19 cellular contexts compared by ENCODE assay signal in the genomic region with DNA sequence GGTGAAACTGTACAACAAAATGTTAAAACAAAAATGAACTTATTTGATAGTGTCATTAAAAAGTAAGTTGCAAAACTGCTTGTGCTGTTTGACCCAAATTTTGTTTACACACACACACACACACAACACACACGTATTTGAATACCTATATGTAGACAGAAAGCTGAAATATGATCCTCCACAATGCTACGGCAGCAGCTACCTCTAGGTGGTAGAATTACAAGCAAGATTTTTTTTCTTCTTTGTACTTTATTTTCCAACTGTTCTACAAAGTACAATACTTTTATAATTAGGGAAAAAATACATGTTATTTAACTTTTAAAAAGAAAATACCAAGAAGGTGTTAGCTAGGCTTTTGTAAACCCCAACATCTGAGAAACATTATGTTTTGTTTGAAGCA. TPM values are rescaled to one million over a fixed set of nuclear protein-coding genes. Genes with fewer than 3 reads are reported as not detected.
DNase-seq lines count a peak whose midpoint lies in the region; ATAC-seq, FAIRE-seq and TF ChIP-seq lines count a peak whose summit lies in the region.
"Had no signal": no experiment of that assay in that cellular context is flagged by ENCODE, and none has a peak within 500 bp of the region (broad histone marks: within the 10 kb centered on the region; RNA-seq: fewer than 3 reads in every experiment).

No MANE protein-coding gene starts in this region.

- TF ChIP-seq CTCF in OCI-LY7 (conservative IDR thresholded peaks at IDR 0.05; ENCODE audit: low read length) (peak; percentile 36), endodermal cell (conservative IDR thresholded peaks at IDR 0.05) (peak; percentile 42), retinal pigment epithelial cell (conservative IDR thresholded peaks at IDR 0.05; ENCODE audit: low read depth, low read length) (peak; percentile 53), pancreas (IDR thresholded peaks at IDR 0.05) (no peak)

- no peak overlapping the region for H3K9ac ChIP-seq in endodermal cell (ENCODE audit: extremely low read depth, low read length, poor library complexity, severe bottlenecking)

- no peaks in the 10 kb centered on the region for H4K20me1 ChIP-seq in OCI-LY7 (ENCODE audit: insufficient read depth, low read length)

- peaks cover 7% of the 10 kb centered on the region for H3K27me3 Mint-ChIP-seq in endodermal cell (ENCODE audit: insufficient read depth)

- BruUV-seq in OCI-LY7 (replicated peaks; lab: Mats Ljungman, UMichigan), result no TSS peak

- POLR2A ChIA-PET in OCI-LY7 (lab: Charles Lee), result interaction anchor here (0.6 to 1.0 kb wide), 4 partner anchors 14 to 742 kb away, joined by 3 to 6 read pairs (median 4); no protein-coding TSS in a partner anchor

- H3K4me3 ChIP-seq in OCI-LY7 (ENCODE audit: low read depth, low read length, poor library complexity, severe bottlenecking) (no peak overlapping the region), endodermal cell (ENCODE audit: low read length) (no peak overlapping the region), retinal pigment epithelial cell (ENCODE audit: low read length) (peak overlapping the region; percentile 50), pancreas (no peak overlapping the region)
- H3K4me3 ChIP-seq: colonic mucosa, lower lobe of right lung, thyroid gland had no signal

- H3K27me3 ChIP-seq in endodermal cell (ENCODE audit: control insufficient read depth, insufficient read depth, low read length, poor library complexity, severe bottlenecking), result peaks cover 9% of the 10 kb centered on the region
- peaks cover 0 to 5% (median 2%) of the 10 kb centered on the region in 4 donors for H3K27me3 ChIP-seq in pancreas
- H3K27me3 ChIP-seq: colonic mucosa, thyroid gland had no signal

- no peaks in the 10 kb centered on the region for H3K9me2 ChIP-seq in OCI-LY7 (ENCODE audit: insufficient read depth, low read length)

- no peak overlapping the region for H3K27ac Mint-ChIP-seq in endodermal cell
- H3K27ac Mint-ChIP-seq: activated T-cell treated with anti-CD3 and anti-CD28 coated beads, Interleukin-2, amount 50 U/mL, for 72 hours had no signal

- H3K4me1 Mint-ChIP-seq in endodermal cell, result no peaks in the 10 kb centered on the region

- intact Hi-C loops in OCI-LY7 (cut with micrococcal nuclease; ENCODE audit: unreplicated experiment) (no loop called here), pancreas (cut with DNase I) (no loop called here)

- ATAC-seq in pancreas, result no peak
- ATAC-seq: activated T-cell treated with anti-CD3 and anti-CD28 coated beads, Interleukin-2, amount 50 U/mL, for 72 hours; lower lobe of right lung; right cardiac atrium had no signal

- no peak overlapping the region for H3K4me2 ChIP-seq in OCI-LY7 (ENCODE audit: low read length)

- no peaks in the 10 kb centered on the region for H3K9me3 Mint-ChIP-seq in endodermal cell
- H3K9me3 Mint-ChIP-seq: natural killer cell had no signal

- H3K4me1 ChIP-seq in OCI-LY7 (ENCODE audit: insufficient read depth, low read length, poor library complexity, severe bottlenecking) (no peaks in the 10 kb centered on the region), endodermal cell (ENCODE audit: control insufficient read depth, insufficient read depth, low read length) (no peaks in the 10 kb centered on the region), pancreas (no peaks in the 10 kb centered on the region)
- H3K4me1 ChIP-seq: colonic mucosa had no signal

- 20 to 61% methylated on average over 1 to 2 of the region's 2 CpGs for WGBS in endodermal cell (ENCODE audit: insufficient coverage in 1 of 2, insufficient read length in 1 of 2), 2 experiments
- WGBS in pancreas, 2 donors, result 14 to 18% methylated on average over 2 of the region's 2 CpGs

- H3K79me2 ChIP-seq in OCI-LY7 (ENCODE audit: insufficient read depth, low read depth, low read length), result no peaks in the 10 kb centered on the region

- no peak overlapping the region for H2AFZ ChIP-seq in OCI-LY7 (ENCODE audit: low read length)

- no peaks in the 10 kb centered on the region for H3K9me3 ChIP-seq in OCI-LY7 (ENCODE audit: low read length)
- H3K9me3 ChIP-seq in endodermal cell (ENCODE audit: control insufficient read depth, low read length), result no peaks in the 10 kb centered on the region
- no peaks in the 10 kb centered on the region for H3K9me3 ChIP-seq in pancreas
- H3K9me3 ChIP-seq: colonic mucosa, esophagus squamous epithelium, lower lobe of right lung, thyroid gland had no signal

- H3K4me3 Mint-ChIP-seq in endodermal cell, result no peak overlapping the region
- H3K4me3 Mint-ChIP-seq: activated T-cell treated with anti-CD3 and anti-CD28 coated beads, Interleukin-2, amount 50 U/mL, for 72 hours had no signal

- FAIRE-seq in pancreas (lab: Jason Lieb, UNC), result no peak

- H3K36me3 ChIP-seq in OCI-LY7 (ENCODE audit: insufficient read depth, low read length), result no peaks in the 10 kb centered on the region
- no peaks in the 10 kb centered on the region for H3K36me3 ChIP-seq in endodermal cell (ENCODE audit: control insufficient read depth, insufficient read depth, low read length)
- H3K36me3 ChIP-seq in pancreas, result no peaks in the 10 kb centered on the region
- H3K36me3 ChIP-seq: colonic mucosa, esophagus squamous epithelium, lower lobe of right lung, thyroid gland had no signal

- no peaks in the 10 kb centered on the region for H3K36me3 Mint-ChIP-seq in endodermal cell (ENCODE audit: low read depth)
- H3K36me3 Mint-ChIP-seq: natural killer cell had no signal

- DNase-seq in H4 (ENCODE audit: low spot score), result peak; percentile 45
- no peak for DNase-seq in OCI-LY7 (ENCODE audit: low spot score)
- DNase-seq in endodermal cell, result no peak
- no peak for DNase-seq in retinal pigment epithelial cell (ENCODE audit: low read depth)
- DNase-seq in DMS 273 (lab: John Stamatoyannopoulos, UW; ENCODE audit: unreplicated experiment), result no peak
- no peak for DNase-seq in hippocampal formation (lab: John Stamatoyannopoulos, UW)
- DNase-seq in pancreas, result no peak
- DNase-seq: activated T-cell treated with anti-CD3 and anti-CD28 coated beads, Interleukin-2, amount 50 U/mL, for 72 hours; colonic mucosa; esophagus squamous epithelium; GOT3; lower lobe of right lung; natural killer cell; NCI-H1105 treated with DMSO at 0.1 percent for 48 hours; NCI-H446 treated with DMSO at 0.1 percent for 48 hours; right cardiac atrium; stimulated activated CD4-positive, alpha-beta T cell treated with anti-CD3 and anti-CD28 coated beads, Interleukin-2, amount 100 ng/mL, for 48 hours; thyroid gland had no signal

- H3K27ac ChIP-seq in OCI-LY7 (ENCODE audit: low read depth, low read length, poor library complexity, severe bottlenecking), result no peak overlapping the region
- H3K27ac ChIP-seq in endodermal cell (ENCODE audit: low read depth, low read length), result no peak overlapping the region
- H3K27ac ChIP-seq in pancreas, result no peak overlapping the region
- H3K27ac ChIP-seq: colonic mucosa, esophagus squamous epithelium, lower lobe of right lung, thyroid gland had no signal

- CTCF ChIA-PET in OCI-LY7 (lab: Charles Lee; ENCODE audit: unreplicated experiment), result no interaction called here

RNA-seq across cellular contexts. Expression of a gene that starts 1.2 kb away (rescaled TPM):
- total RNA-seq in H4 (2014; rRNA removed; shearing (Covaris generic)), result 103 and 104 TPM in 2 replicates
- not detected in 2 replicates for total RNA-seq in OCI-LY7 (2014; rRNA removed; shearing (Covaris generic))
- total RNA-seq in OCI-LY7 (2022) (not detected in 2 replicates), endodermal cell (1 to 10 TPM; 2.2 to 3.7 TPM), pancreas (under 1 TPM; 0.19 to 0.70 (median 0.46) TPM)
- polyA plus RNA-seq in endodermal cell (2013, experiment 1 of 2), result 0.93 TPM
- 1.4 TPM for polyA plus RNA-seq in endodermal cell (2013, experiment 2 of 2)
- under 1 TPM; 0.23 to 0.35 TPM for polyA plus RNA-seq in pancreas
- total RNA-seq: activated T-cell treated with anti-CD3 and anti-CD28 coated beads, Interleukin-2, amount 50 U/mL, for 72 hours; T-helper 2 cell treated with Interferon-gamma antibody and Interleukin-4, amounts not matched to agents 100 ng/mL and 5 ng/mL, for 36 hours had no signal

RNA-seq across cellular contexts. Expression of a gene that starts 33.2 kb away (rescaled TPM):
- total RNA-seq in H4 (2014; rRNA removed; shearing (Covaris generic)), result 13.2 and 16.8 TPM in 2 replicates
- total RNA-seq in OCI-LY7 (2014; rRNA removed; shearing (Covaris generic)), result not detected in 2 replicates
- total RNA-seq in OCI-LY7 (2022) (not detected in 2 replicates), endodermal cell (1 to 10 TPM; 1.4 to 1.5 TPM), pancreas (1 to 10 TPM in 5 of 6 donors, under 1 TPM in 1; 0.55 to 2.4 (median 1.4) TPM)
- polyA plus RNA-seq in endodermal cell (2013, experiment 1 of 2), result 1.5 TPM
- 1.6 TPM for polyA plus RNA-seq in endodermal cell (2013, experiment 2 of 2)
- 1 to 10 TPM; 1.8 to 6.6 TPM for polyA plus RNA-seq in pancreas
- total RNA-seq: activated T-cell treated with anti-CD3 and anti-CD28 coated beads, Interleukin-2, amount 50 U/mL, for 72 hours; T-helper 2 cell treated with Interferon-gamma antibody and Interleukin-4, amounts not matched to agents 100 ng/mL and 5 ng/mL, for 36 hours had no signal

Comparison
In these comparisons a context has a peak if more than half of its experiments do, and no peak if none do; other contexts are left out.
1. CTCF ChIP-seq: peak in OCI-LY7 (single experiment), endodermal cell (single experiment) and retinal pigment epithelial cell (single experiment); none in pancreas (0 of 4).
2. RNA of a gene that starts 1.2 kb away (total RNA-seq): 103 to 104 TPM in H4; 2.2 to 3.7 TPM in endodermal cell, 0.19 to 0.70 TPM in pancreas and not detected in OCI-LY7; every median in the first group is over 10 times any median in the second.